ENCODE assay signal across 21 cellular contexts in the genomic region with DNA sequence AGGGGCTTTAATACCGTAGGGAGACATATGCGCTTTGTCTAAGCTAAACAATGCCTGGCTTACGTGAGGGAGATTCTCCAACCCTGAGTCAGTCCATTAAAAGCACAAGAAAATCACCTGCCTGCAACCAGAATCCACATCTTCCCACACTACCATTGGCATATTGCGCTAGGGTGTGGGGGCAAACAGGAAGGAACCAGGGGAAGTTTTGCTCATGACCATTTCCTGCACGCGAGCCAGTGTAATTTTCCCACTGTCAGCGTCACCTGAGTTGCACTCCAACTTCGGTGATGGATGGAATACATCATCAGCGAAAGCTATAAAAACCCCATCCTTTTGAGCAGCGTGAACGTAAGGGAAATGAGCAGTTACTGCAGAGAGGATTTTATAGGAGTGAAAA.
A peak's percentile ranks its signal among the peaks of the same experiment; 100 is the strongest.
DNase-seq lines count a peak whose midpoint lies in the region; ATAC-seq and TF ChIP-seq lines count a peak whose summit lies in the region.
"Had no signal": no experiment of that assay in that cellular context is flagged by ENCODE, and none has a peak within 500 bp of the region (broad histone marks: within the 10 kb centered on the region; RNA-seq: fewer than 3 reads in every experiment).

No MANE protein-coding gene starts in this region.

- DNase-seq in CD1c-positive myeloid dendritic cell (ENCODE audit: extremely low spot score) (peak; percentile 48), H9 (peak; percentile 31), endothelial cell (ENCODE audit: low spot score) (no peak), A172 (ENCODE audit: low spot score) (no peak)
- DNase-seq in stimulated activated CD4-positive, alpha-beta T cell treated with anti-CD3 and anti-CD28 coated beads, Interleukin-4, amount 100 ng/mL, for 1 hour, result no peak
- DNase-seq: activated CD4-positive, alpha-beta T cell treated with anti-CD3 and anti-CD28 coated beads for 48 hours; Caco-2; DND-41; GOT3; NCI-H1694 treated with DMSO at 0.1 percent for 48 hours; NCI-H82; retina; SHP77 treated with DMSO at 0.1 percent for 48 hours; stimulated activated naive CD4-positive, alpha-beta T cell treated with Interleukin-2 at 50 U/mL for 16 hours; T-helper 1 cell; transverse colon had no signal

- H3K9ac ChIP-seq in H9 (ENCODE audit: extremely low read depth, insufficient read length, low read length), result no peak overlapping the region
- H3K9ac ChIP-seq: KMS-11 had no signal

- no peak overlapping the region for H2BK15ac ChIP-seq in H9 (ENCODE audit: low read depth, low read length)

- no peak overlapping the region for H3K4me2 ChIP-seq in H9 (ENCODE audit: insufficient read depth, insufficient read length, low read length)
- H3K4me2 ChIP-seq: KMS-11 had no signal

- no CpG with 5 or more reads among the region's 11 CpGs for WGBS in H9 (ENCODE audit: extremely low coverage, insufficient read length, low lambda C conversion rate)

- no peak overlapping the region for H2BK12ac ChIP-seq in H9 (ENCODE audit: insufficient read length, low read depth, low read length)

- H3K79me1 ChIP-seq in H9 (ENCODE audit: insufficient read depth, low read depth, low read length, poor library complexity, severe bottlenecking), result no peaks in the 10 kb centered on the region

- H3K4ac ChIP-seq in H9 (ENCODE audit: low read depth, low read length), result no peak overlapping the region

- H2BK20ac ChIP-seq in H9 (ENCODE audit: low read depth, low read length, poor library complexity, severe bottlenecking), result no peak overlapping the region

- H2BK5ac ChIP-seq in H9 (ENCODE audit: insufficient read length, low read length), result no peak overlapping the region

- TF ChIP-seq CTCF in H9 (conservative IDR thresholded peaks at IDR 0.05), result no peak
- no peak for TF ChIP-seq CTCF in endothelial cell (IDR thresholded peaks at IDR 0.05; ENCODE audit: unreplicated experiment)
- TF ChIP-seq CTCF in nephron (IDR thresholded peaks at IDR 0.05; ENCODE audit: unreplicated experiment in 3 of 3), result no peak

- H3K14ac ChIP-seq in H9 (ENCODE audit: insufficient read depth, low read length), result no peak overlapping the region

- H3K23me2 ChIP-seq in H9 (ENCODE audit: insufficient read length, low read depth, low read length, poor library complexity, severe bottlenecking), result no peaks in the 10 kb centered on the region

- ATAC-seq in stimulated activated memory B cell treated with anti-CD40 and anti-IgM and Interleukin-4, amounts not matched to agents 10 μg/mL and 1 μg/mL and 100 μg/mL, for 72 hours, result no peak

- no peak overlapping the region for H3T11ph ChIP-seq in H9 (ENCODE audit: low read length)

- H4K5ac ChIP-seq in H9 (ENCODE audit: insufficient read length, low read depth, low read length), result no peak overlapping the region

- no peak overlapping the region for H2AFZ ChIP-seq in H9 (ENCODE audit: low read length)

- H3K27me3 ChIP-seq in H9 (ENCODE audit: insufficient read depth, low read length), result no peaks in the 10 kb centered on the region
- H3K27me3 ChIP-seq: cardiac muscle cell, esophagus muscularis mucosa, transverse colon had no signal

- no peak overlapping the region for H4K91ac ChIP-seq in H9 (ENCODE audit: insufficient read length, low read depth, low read length)

- H3K9me3 ChIP-seq in H9 (ENCODE audit: control insufficient read depth, low read depth, low read length), result no peaks in the 10 kb centered on the region
- H3K9me3 ChIP-seq: Caco-2, esophagus muscularis mucosa, transverse colon had no signal

- no peak overlapping the region for H2AK5ac ChIP-seq in H9 (ENCODE audit: insufficient read length, low read length)

- H4K20me1 ChIP-seq in H9 (ENCODE audit: control insufficient read depth, insufficient read depth, insufficient read length), result no peaks in the 10 kb centered on the region

- H3K4me3 Mint-ChIP-seq in H9 (no peak overlapping the region), endothelial cell (ENCODE audit: unreplicated experiment) (no peak overlapping the region), nephron (no peak overlapping the region)
- H3K4me3 Mint-ChIP-seq in stimulated activated memory B cell treated with anti-CD40 and anti-IgM and Interleukin-4, amounts not matched to agents 10 μg/mL and 1 μg/mL and 100 μg/mL, for 72 hours, result no peak overlapping the region

- H3K9me3 Mint-ChIP-seq in H9, result no peaks in the 10 kb centered on the region
- H3K9me3 Mint-ChIP-seq in endothelial cell (ENCODE audit: unreplicated experiment), result no peaks in the 10 kb centered on the region
- no peaks in the 10 kb centered on the region for H3K9me3 Mint-ChIP-seq in nephron
- no peaks in the 10 kb centered on the region for H3K9me3 Mint-ChIP-seq in stimulated activated memory B cell treated with anti-CD40 and anti-IgM and Interleukin-4, amounts not matched to agents 10 μg/mL and 1 μg/mL and 100 μg/mL, for 72 hours

- no peaks in the 10 kb centered on the region; a peak in 1 of 7 replicates for H3K36me3 Mint-ChIP-seq in H9 (ENCODE audit: insufficient read depth in 1 of 3, low read depth in 3 of 3)
- H3K36me3 Mint-ChIP-seq in endothelial cell (ENCODE audit: low read depth, unreplicated experiment), result peaks cover under 1% of the 10 kb centered on the region
- no peaks in the 10 kb centered on the region for H3K36me3 Mint-ChIP-seq in nephron (ENCODE audit: low read depth)
- peaks cover 21% of the 10 kb centered on the region for H3K36me3 Mint-ChIP-seq in stimulated activated memory B cell treated with anti-CD40 and anti-IgM and Interleukin-4, amounts not matched to agents 10 μg/mL and 1 μg/mL and 100 μg/mL, for 72 hours

- H3K4me1 ChIP-seq in H9 (ENCODE audit: insufficient read depth, low read length), result peaks cover 2% of the 10 kb centered on the region; the same call in 1 of the 2 replicates

- no peak overlapping the region for H4K8ac ChIP-seq in H9 (replicated peaks; ENCODE audit: insufficient read length, low read depth, low read length)

- H3K56ac ChIP-seq in H9 (ENCODE audit: insufficient read length, low read depth, low read length), result no peak overlapping the region

- no peaks in the 10 kb centered on the region for H3K27me3 Mint-ChIP-seq in H9 (ENCODE audit: low read depth)
- H3K27me3 Mint-ChIP-seq in endothelial cell (ENCODE audit: unreplicated experiment), result peaks cover 7% of the 10 kb centered on the region
- H3K27me3 Mint-ChIP-seq in nephron (ENCODE audit: low read depth), result peaks cover 8% of the 10 kb centered on the region
- no peaks in the 10 kb centered on the region for H3K27me3 Mint-ChIP-seq in stimulated activated memory B cell treated with anti-CD40 and anti-IgM and Interleukin-4, amounts not matched to agents 10 μg/mL and 1 μg/mL and 100 μg/mL, for 72 hours

- H3K27ac ChIP-seq in H9 (ENCODE audit: insufficient read length, low read depth, low read length), result no peak overlapping the region
- H3K27ac ChIP-seq: cardiac muscle cell, KMS-11, transverse colon had no signal

- H3K23ac ChIP-seq in H9 (ENCODE audit: insufficient read length, low read depth, low read length), result no peak overlapping the region

- H3K79me2 ChIP-seq in H9 (ENCODE audit: insufficient read depth, low read length), result no peaks in the 10 kb centered on the region

- H3K4me1 Mint-ChIP-seq in H9 (peaks cover 17 to 18% of the 10 kb centered on the region in 2 experiments), endothelial cell (ENCODE audit: unreplicated experiment) (peaks cover 18% of the 10 kb centered on the region), nephron (peaks cover 16% of the 10 kb centered on the region)
- peaks cover 11% of the 10 kb centered on the region for H3K4me1 Mint-ChIP-seq in stimulated activated memory B cell treated with anti-CD40 and anti-IgM and Interleukin-4, amounts not matched to agents 10 μg/mL and 1 μg/mL and 100 μg/mL, for 72 hours

- H3K18ac ChIP-seq in H9 (ENCODE audit: insufficient read length, low read depth, low read length), result no peak overlapping the region

- no peak overlapping the region for H2BK120ac ChIP-seq in H9 (ENCODE audit: low read depth, low read length, poor library complexity, severe bottlenecking)

- H3K27ac Mint-ChIP-seq in H9 (peak overlapping the region in 2 of 3 experiments; percentile 17 to 56; a peak in 2 of 7 replicates), endothelial cell (ENCODE audit: unreplicated experiment) (peak overlapping the region; percentile 92), nephron (peak overlapping the region; percentile 23 to 38 (median 37))
- H3K27ac Mint-ChIP-seq in stimulated activated memory B cell treated with anti-CD40 and anti-IgM and Interleukin-4, amounts not matched to agents 10 μg/mL and 1 μg/mL and 100 μg/mL, for 72 hours, result no peak overlapping the region

Comparison
In these comparisons a context has a peak if more than half of its experiments do, and no peak if none do; other contexts are left out.
1. DNase-seq: peak in CD1c-positive myeloid dendritic cell (single experiment) and H9 (single experiment); none in endothelial cell (single experiment), stimulated activated CD4-positive, alpha-beta T cell treated with anti-CD3 and anti-CD28 coated beads, Interleukin-4, amount 100 ng/mL, for 1 hour (single experiment) and A172 (single experiment).